In the genomic region with DNA sequence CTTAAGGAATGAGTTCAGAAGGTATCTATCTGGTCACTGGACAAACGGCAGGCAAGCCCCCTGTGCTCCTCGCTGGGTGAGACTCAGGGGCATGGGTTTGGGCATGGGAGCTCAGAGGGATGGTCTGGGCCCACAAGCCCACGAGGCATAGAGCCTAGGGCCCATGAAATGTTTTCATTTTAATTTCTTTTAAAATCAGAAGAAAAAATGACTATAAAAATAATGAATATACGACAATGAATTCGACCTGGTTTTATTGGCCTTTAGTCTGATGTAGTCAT, we compare ENCODE assay signal across 8 cellular contexts.
DNase-seq lines count a peak whose midpoint lies in the region; ATAC-seq and TF ChIP-seq lines count a peak whose summit lies in the region.

No MANE protein-coding gene starts in this region.

- peaks cover 45% of the 10 kb centered on the region for H3F3A ChIP-seq in GM23248 (ENCODE audit: insufficient read depth)

- peak overlapping the region; percentile 91 for H3K9ac ChIP-seq in GM23248
- H3K9ac ChIP-seq in skeletal muscle satellite cell (ENCODE audit: low read depth, low read length) = peak overlapping the region; percentile 94

- H3K4me1 ChIP-seq in GM23248 (ENCODE audit: insufficient read depth) (peaks cover 61% of the 10 kb centered on the region), skeletal muscle satellite cell (ENCODE audit: control insufficient read depth, insufficient read depth, low read length) (peaks cover 74% of the 10 kb centered on the region)

- no peaks in the 10 kb centered on the region for H3K9me2 ChIP-seq in GM23248 (ENCODE audit: insufficient read depth)

- DNase-seq in GM23248 (no peak), T-helper 17 cell (no peak), fibroblast of pulmonary artery (ENCODE audit: low read depth) (no peak), GM20000 (ENCODE audit: low spot score) (no peak), hepatic stellate cell (ENCODE audit: low spot score) (no peak), ureter (ENCODE audit: low spot score) (no peak)
- DNase-seq in stimulated activated CD4-positive, alpha-beta T cell treated with anti-CD3 and anti-CD28 coated beads, Interleukin-15, amount 100 ng/mL, for 24 hours = no peak

- no peak overlapping the region for H2AFZ ChIP-seq in GM23248

- peaks cover 2% of the 10 kb centered on the region for H3K36me3 Mint-ChIP-seq in T-helper 17 cell (ENCODE audit: low read depth)

- peak overlapping the region; percentile 99 for H3K27ac ChIP-seq in GM23248

- TF ChIP-seq CTCF in fibroblast of pulmonary artery (IDR thresholded peaks at IDR 0.05; ENCODE audit: low read length, missing control alignments) (no peak), GM20000 (IDR thresholded peaks at IDR 0.05; ENCODE audit: extremely low read depth, missing control alignments) (no peak)

- in situ Hi-C loops in GM23248 (cut with MboI) = no loop called here

- H3K36me3 ChIP-seq in GM23248 (ENCODE audit: low read depth) (no peaks in the 10 kb centered on the region), skeletal muscle satellite cell (ENCODE audit: insufficient read depth, low read length) (peaks cover 14% of the 10 kb centered on the region)

- no peaks in the 10 kb centered on the region for H3K27me3 Mint-ChIP-seq in T-helper 17 cell

- H3K9me3 ChIP-seq in GM23248 (ENCODE audit: low read depth) (no peaks in the 10 kb centered on the region), T-helper 17 cell (ENCODE audit: control insufficient read depth, low read length, poor library complexity, severe bottlenecking) (no peaks in the 10 kb centered on the region), skeletal muscle satellite cell (replicated peaks; ENCODE audit: low read length) (no peaks in the 10 kb centered on the region)

- H3K4me2 ChIP-seq in GM23248 (ENCODE audit: unreplicated experiment) = peak overlapping the region; percentile 97
- peak overlapping the region; percentile 99 for H3K4me2 ChIP-seq in skeletal muscle satellite cell (ENCODE audit: low read length)

- ATAC-seq in T-helper 17 cell = no peak

- H3K27me3 ChIP-seq in GM23248 (replicated peaks; ENCODE audit: insufficient read depth) (no peaks in the 10 kb centered on the region), skeletal muscle satellite cell (ENCODE audit: control insufficient read depth, insufficient read depth, low read length) (no peaks in the 10 kb centered on the region)

- peaks cover 96% of the 10 kb centered on the region for H3K79me2 ChIP-seq in GM23248 (ENCODE audit: insufficient read depth)

- no peaks in the 10 kb centered on the region for H4K20me1 ChIP-seq in GM23248 (ENCODE audit: insufficient read depth)

- peaks cover 41% of the 10 kb centered on the region for H3K4me1 Mint-ChIP-seq in T-helper 17 cell

- 3% methylated on average over 5 of the region's 5 CpGs for WGBS in GM23248 (ENCODE audit: low coverage in 1 of 2, low lambda C conversion rate in 2 of 2, missing lambda C conversion rate in 2 of 2), 2 experiments

- H3K4me3 Mint-ChIP-seq in T-helper 17 cell = peak overlapping the region; percentile 96

- peak overlapping the region; percentile 94 for H3K27ac Mint-ChIP-seq in T-helper 17 cell

- H3K4me3 ChIP-seq in GM23248 (peak overlapping the region; percentile 77), fibroblast of pulmonary artery (replicated peaks; ENCODE audit: low read depth, low read length) (peak overlapping the region; percentile 60), skeletal muscle satellite cell (ENCODE audit: low read length) (peak overlapping the region; percentile 87)
